ENCODE assay signal across 14 cellular contexts in the genomic region with DNA sequence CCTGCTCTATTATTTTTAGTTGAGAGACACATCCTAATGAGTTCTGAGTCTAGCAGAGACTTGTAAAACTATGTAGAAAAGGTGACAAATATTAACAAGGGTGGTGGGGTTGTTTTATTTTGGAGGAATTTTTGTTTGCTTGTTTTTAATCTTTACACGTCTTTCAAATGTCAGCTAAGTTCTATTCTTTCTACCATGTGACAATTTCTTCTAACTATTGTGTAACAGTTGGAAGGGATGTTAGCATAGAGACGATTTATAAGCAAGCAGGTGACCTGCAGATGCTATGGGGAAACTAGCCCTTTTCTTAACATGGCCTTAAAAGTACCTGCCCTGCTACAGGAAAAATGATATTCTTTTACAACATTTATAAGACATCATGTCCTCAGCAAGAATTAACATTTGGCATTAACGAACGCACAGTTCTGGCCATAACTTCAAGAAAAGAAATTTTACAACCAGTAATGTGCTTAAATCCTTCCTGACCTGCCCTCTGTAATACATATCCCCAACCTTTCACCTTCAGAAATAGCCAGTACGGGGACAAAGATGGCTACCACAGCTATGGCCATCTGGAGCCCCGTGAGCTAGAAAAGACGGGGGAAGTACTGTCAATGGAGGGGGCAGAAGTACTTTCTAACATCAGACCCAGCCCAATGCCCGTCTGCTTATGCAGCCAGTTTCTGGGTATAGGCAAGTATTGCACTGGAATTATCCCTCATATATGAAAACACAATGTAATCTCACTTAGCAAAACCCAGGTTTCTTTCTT.
"Had no signal": no experiment of that assay in that cellular context is flagged by ENCODE, and none has a peak within 500 bp of the region (broad histone marks: within the 10 kb centered on the region; RNA-seq: fewer than 3 reads in every experiment).

No MANE protein-coding gene starts in this region.

- H3K27ac ChIP-seq: dorsolateral prefrontal cortex, right atrium auricular region had no signal

- H3K36me3 Mint-ChIP-seq: activated naive CD8-positive, alpha-beta T cell treated with anti-CD3 and anti-CD28 coated beads for 36 hours had no signal

- ATAC-seq: activated T-cell treated with anti-CD3 and anti-CD28 coated beads, Interleukin-2, amount 50 U/mL, for 72 hours; left colon had no signal

- H3K4me3 Mint-ChIP-seq: activated CD4-positive, alpha-beta memory T cell treated with anti-CD3 and anti-CD28 coated beads, Interleukin-2, amount 10 ng/mL, durations not matched to agents 7 days and 5 days; activated naive CD8-positive, alpha-beta T cell treated with anti-CD3 and anti-CD28 coated beads for 36 hours; activated T-cell treated with anti-CD3 and anti-CD28 coated beads, Interleukin-2, amount 50 U/mL, for 72 hours; neural crest cell; T-helper 2 cell treated with Interferon-gamma antibody and Interleukin-4, amounts not matched to agents 5 μg/mL and 100 μg/mL, for 36 hours had no signal

- H3K9me3 Mint-ChIP-seq: activated naive CD8-positive, alpha-beta T cell treated with anti-CD3 and anti-CD28 coated beads for 36 hours; neural crest cell; T-helper 2 cell treated with Interferon-gamma antibody and Interleukin-4, amounts not matched to agents 5 μg/mL and 100 μg/mL, for 36 hours had no signal

- H3K27me3 ChIP-seq: pancreas, right atrium auricular region had no signal

- H3K4me3 ChIP-seq: dorsolateral prefrontal cortex, pancreas, right atrium auricular region had no signal

- H3K36me3 ChIP-seq: pancreas, right atrium auricular region had no signal

- H3K27me3 Mint-ChIP-seq: activated CD4-positive, alpha-beta memory T cell treated with anti-CD3 and anti-CD28 coated beads, Interleukin-2, amount 10 ng/mL, durations not matched to agents 7 days and 5 days had no signal

- H3K4me1 Mint-ChIP-seq: activated CD4-positive, alpha-beta memory T cell treated with anti-CD3 and anti-CD28 coated beads, Interleukin-2, amount 10 ng/mL, durations not matched to agents 7 days and 5 days; activated naive CD8-positive, alpha-beta T cell treated with anti-CD3 and anti-CD28 coated beads for 36 hours had no signal

- H3K27ac Mint-ChIP-seq: activated CD4-positive, alpha-beta memory T cell treated with anti-CD3 and anti-CD28 coated beads, Interleukin-2, amount 10 ng/mL, durations not matched to agents 7 days and 5 days; activated naive CD8-positive, alpha-beta T cell treated with anti-CD3 and anti-CD28 coated beads for 36 hours; activated T-cell treated with anti-CD3 and anti-CD28 coated beads, Interleukin-2, amount 50 U/mL, for 72 hours; T-helper 2 cell treated with Interferon-gamma antibody and Interleukin-4, amounts not matched to agents 5 μg/mL and 100 μg/mL, for 36 hours had no signal

- H3K9me3 ChIP-seq: pancreas, right atrium auricular region had no signal

- DNase-seq: activated CD4-positive, alpha-beta memory T cell treated with anti-CD3 and anti-CD28 coated beads, Interleukin-2, amount 10 ng/mL, durations not matched to agents 7 days and 5 days; activated gamma-delta T cell treated with Interleukin-2 at 50 U/mL for 16 hours; activated naive CD8-positive, alpha-beta T cell treated with anti-CD3 and anti-CD28 coated beads for 36 hours; activated T-cell treated with anti-CD3 and anti-CD28 coated beads, Interleukin-2, amount 50 U/mL, for 72 hours; cerebellar nuclear complex; dorsolateral prefrontal cortex; left colon; mammary epithelial cell; pancreas; stimulated activated CD4-positive, alpha-beta T cell treated with anti-CD3 and anti-CD28 coated beads, Interleukin-1b, Interleukin-23, amount 100 ng/mL, for 48 hours; stimulated activated naive CD4-positive, alpha-beta T cell had no signal
